16 cellular contexts compared by ENCODE assay signal in the genomic region with DNA sequence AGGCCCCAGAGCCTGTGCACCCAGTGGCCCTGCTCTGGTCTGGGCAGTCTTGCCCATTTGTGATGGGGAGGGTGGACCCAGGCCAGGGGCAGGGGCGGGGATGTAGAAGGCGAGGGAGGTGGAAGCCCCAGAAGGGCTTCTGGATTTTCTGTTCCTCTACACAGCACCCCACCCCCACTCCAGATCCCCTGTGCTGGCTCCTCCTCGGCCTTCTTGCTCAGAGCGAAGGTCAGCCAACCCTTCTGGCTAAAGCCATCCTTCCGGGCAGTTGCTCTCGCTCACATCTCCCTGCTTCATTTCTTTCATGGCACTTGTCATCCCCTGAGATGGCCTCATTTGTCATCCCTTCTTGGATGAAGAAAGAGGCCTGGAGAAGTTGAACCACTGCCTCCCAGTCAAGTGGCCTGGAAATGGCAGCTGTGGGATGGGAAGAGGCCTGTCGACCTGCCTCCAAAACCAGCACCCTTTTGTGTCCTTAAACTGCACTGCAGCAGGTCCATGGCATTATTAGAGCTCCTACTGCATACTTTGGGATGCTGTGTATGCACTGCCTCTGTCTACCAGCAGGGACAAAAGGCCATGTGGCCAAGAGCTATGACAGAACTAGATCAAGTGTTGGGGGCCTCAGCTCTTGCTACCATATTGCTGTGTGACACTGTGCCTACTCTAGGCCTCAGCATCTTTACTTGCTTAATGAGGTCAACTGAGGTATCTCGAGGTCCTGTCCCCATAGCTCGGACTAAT. TPM values are rescaled to one million over a fixed set of nuclear protein-coding genes. Genes with fewer than 3 reads are reported as not detected.
DNase-seq lines count a peak whose midpoint lies in the region; ATAC-seq, FAIRE-seq and TF ChIP-seq lines count a peak whose summit lies in the region.
"Had no signal": no experiment of that assay in that cellular context is flagged by ENCODE, and none has a peak within 500 bp of the region (broad histone marks: within the 10 kb centered on the region; RNA-seq: fewer than 3 reads in every experiment).

No MANE protein-coding gene starts in this region.

- WGBS in small intestine, 3 donors = 42 to 61% (median 55%) methylated on average over 7 to 9 of the region's 9 CpGs

- no peaks in the 10 kb centered on the region for H3K9me3 ChIP-seq in small intestine (ENCODE audit: control insufficient read depth, low read depth)
- H3K9me3 ChIP-seq: SK-N-SH, thoracic aorta had no signal

- CTCF ChIA-PET in RWPE1 (lab: Yijun Ruan, JAX) = interaction anchor here (0.6 to 2.3 kb wide), 9 partner anchors 11 to 152 kb away, joined by 3 to 8 read pairs (median 4); no protein-coding TSS in a partner anchor

- no peaks in the 10 kb centered on the region for H3K27me3 ChIP-seq in small intestine (ENCODE audit: control insufficient read depth in 2 of 2, insufficient read depth in 2 of 2, low read length in 2 of 2)

- DNase-seq in RWPE1 (ENCODE audit: low spot score) = no peak
- no peak for DNase-seq in foreskin fibroblast
- DNase-seq in small intestine = peak; percentile 42
- no peak for DNase-seq in HT-29 (ENCODE audit: low spot score)
- no peak for DNase-seq in NCI-H446 (lab: John Stamatoyannopoulos, UW)
- DNase-seq in SIG-M5 treated with dmso at 0.1 percent for 504 hours (lab: John Stamatoyannopoulos, UW; ENCODE audit: unreplicated experiment) = no peak
- DNase-seq: activated B cell treated with CpG ODN at 0.5 μM for 24 hours, activated T-cell treated with anti-CD3 and anti-CD28 coated beads for 4 hours, amniotic stem cell, DMS 273 treated with DMSO at 0.1 percent for 48 hours, midbrain, NCI-H1930, SK-N-SH had no signal

- TF ChIP-seq CTCF in GM12872 (IDR thresholded peaks at IDR 0.05; ENCODE audit: insufficient read depth, low read depth, low read length) (peak; percentile 48; the same call in 2 of the 3 replicates), RWPE1 (conservative IDR thresholded peaks at IDR 0.05; ENCODE audit: low read depth) (no peak), foreskin fibroblast (IDR thresholded peaks at IDR 0.05; ENCODE audit: low read depth, low read length) (peak; percentile 5)

- no peak for FAIRE-seq in small intestine (lab: Jason Lieb, UNC)

- POLR2A ChIA-PET in RWPE1 (lab: Yijun Ruan, JAX; ENCODE audit: low non-redundant PET) = no interaction called here

- H3K4me3 ChIP-seq in foreskin fibroblast (ENCODE audit: low read depth in 1 of 2, low read length in 2 of 2) (no peak overlapping the region), small intestine (ENCODE audit: low read depth in 1 of 2, low read length in 2 of 2) (no peak overlapping the region)
- H3K4me3 ChIP-seq: thoracic aorta had no signal

- peaks cover 5 to 6% of the 10 kb centered on the region in 2 donors for H3K4me1 ChIP-seq in small intestine (ENCODE audit: control insufficient read depth in 2 of 2, insufficient read depth in 1 of 2, low read depth in 1 of 2, low read length in 1 of 2)

- H3K27ac ChIP-seq in RWPE1 = peak overlapping the region; percentile 37
- H3K27ac ChIP-seq in small intestine (ENCODE audit: low read depth in 1 of 2, low read length in 1 of 2) = no peak overlapping the region
- H3K27ac ChIP-seq: thoracic aorta had no signal

- no peak for ATAC-seq in HG02840 (IDR thresholded peaks at IDR 0.05; ENCODE audit: low FRiP score, unreplicated experiment)

- H3K36me3 ChIP-seq in small intestine (ENCODE audit: control insufficient read depth in 2 of 2, insufficient read depth in 2 of 2, low read length in 2 of 2) = peaks cover 5 to 13% of the 10 kb centered on the region in 2 donors

RNA-seq across cellular contexts. Expression of a gene that starts 19.9 kb away (rescaled TPM):
- 10 to 100 TPM; 16.8 to 33.5 (median 20.8) TPM for polyA plus RNA-seq in small intestine
- total RNA-seq in HT-29 (2014; rRNA removed; shearing (Covaris generic)) = 98.1 and 98.6 TPM in 2 replicates

RNA-seq across cellular contexts. Expression of a gene that starts 20.7 kb away (rescaled TPM):
- polyA plus RNA-seq in small intestine = 10 to 100 TPM; 72.7 to 83.4 (median 77.3) TPM
- 53.3 and 68.3 TPM in 2 replicates for total RNA-seq in HT-29 (2014; rRNA removed; shearing (Covaris generic))

RNA-seq across cellular contexts. Expression of a gene that starts 57.0 kb away (rescaled TPM):
- 10 to 100 TPM in 2 of 3 donors, 1 to 10 TPM in 1; 7.6 to 21.1 (median 19.7) TPM for polyA plus RNA-seq in small intestine
- 177 and 178 TPM in 2 replicates for total RNA-seq in HT-29 (2014; rRNA removed; shearing (Covaris generic))
